Comparison of ENCODE assay signal across 8 cellular contexts in genomic region chr22:35400335-35400680, GRCh38. TPM values are rescaled to one million over a fixed set of nuclear protein-coding genes. Genes with fewer than 3 reads are reported as not detected.
A peak's percentile ranks its signal among the peaks of the same experiment; 100 is the strongest.
DNase-seq lines count a peak whose midpoint lies in the region; ATAC-seq and TF ChIP-seq lines count a peak whose summit lies in the region.

No MANE protein-coding gene starts in this region.

- peak overlapping the region; percentile 99 for H3K4me2 ChIP-seq in parathyroid adenoma (ENCODE audit: low read length)

- H3K27me3 ChIP-seq in esophagus squamous epithelium (no peaks in the 10 kb centered on the region), parathyroid adenoma (ENCODE audit: control insufficient read depth, insufficient read depth, low read length) (no peaks in the 10 kb centered on the region)

- H3K27me3 Mint-ChIP-seq in T-helper 17 cell, result no peaks in the 10 kb centered on the region

- 0% methylated on average over 4 to 25 of the region's 29 CpGs for WGBS in esophagus squamous epithelium, 2 donors

- TF ChIP-seq CTCF in esophagus squamous epithelium (IDR thresholded peaks at IDR 0.05) (no peak), parathyroid adenoma (IDR thresholded peaks at IDR 0.05) (no peak)

- peaks cover 12% of the 10 kb centered on the region for H3K4me1 Mint-ChIP-seq in T-helper 17 cell

- H3K36me3 ChIP-seq in esophagus squamous epithelium (peaks cover 0 to 25% (median 0%) of the 10 kb centered on the region in 3 donors), parathyroid adenoma (ENCODE audit: control insufficient read depth, insufficient read depth, low read length) (no peaks in the 10 kb centered on the region)

- in situ Hi-C loops in KBM-7 (cut with MboI; ENCODE audit: low pct_unique_long_range_greater_than_20kb, low sequenced_read_pairs), result no loop called here

- H3K9me3 ChIP-seq in T-helper 17 cell (ENCODE audit: control insufficient read depth, low read length, poor library complexity, severe bottlenecking) (no peaks in the 10 kb centered on the region), esophagus squamous epithelium (no peaks in the 10 kb centered on the region), parathyroid adenoma (ENCODE audit: control insufficient read depth, low read length) (no peaks in the 10 kb centered on the region)

- H3K9ac ChIP-seq in parathyroid adenoma, result no peak overlapping the region

- peak; percentile 6 for ATAC-seq in HG02610 (IDR thresholded peaks at IDR 0.05; ENCODE audit: unreplicated experiment)
- ATAC-seq in T-helper 17 cell, result peak; percentile 2
- no peak for ATAC-seq in HG02763 (IDR thresholded peaks at IDR 0.05; ENCODE audit: unreplicated experiment)

- H3K27ac ChIP-seq in esophagus squamous epithelium (peak overlapping the region; percentile 71 to 85 (median 78)), parathyroid adenoma (no peak overlapping the region)

- peak; percentile 21 for DNase-seq in Daoy (ENCODE audit: low read depth)
- DNase-seq in T-helper 17 cell, result peak in 2 of 3 donors; percentile 12 to 18
- no peak for DNase-seq in esophagus squamous epithelium (lab: John Stamatoyannopoulos, UW)
- DNase-seq in KBM-7, result no peak
- no peak for DNase-seq in NCI-H2171 treated with DMSO at 0.1 percent for 48 hours (lab: John Stamatoyannopoulos, UW)

- no peak for TF ChIP-seq POLR2A in esophagus squamous epithelium (IDR thresholded peaks at IDR 0.05)

- peak overlapping the region; percentile 67 to 96 (median 92) for H3K4me3 ChIP-seq in esophagus squamous epithelium
- H3K4me3 ChIP-seq in parathyroid adenoma (ENCODE audit: low read depth, low read length), result peak overlapping the region; percentile 95

- no peaks in the 10 kb centered on the region for H3K79me2 ChIP-seq in parathyroid adenoma

- peak overlapping the region; percentile 99 for H3K4me3 Mint-ChIP-seq in T-helper 17 cell

- peaks cover 13 to 38% (median 14%) of the 10 kb centered on the region in 3 donors for H3K4me1 ChIP-seq in esophagus squamous epithelium
- H3K4me1 ChIP-seq in parathyroid adenoma, result no peaks in the 10 kb centered on the region

- peak overlapping the region; percentile 97 for H2AFZ ChIP-seq in parathyroid adenoma

- intact Hi-C loops in esophagus squamous epithelium (cut with DNase I), result no loop called here

- H3K27ac Mint-ChIP-seq in T-helper 17 cell, result peak overlapping the region; percentile 94

- peaks cover 4% of the 10 kb centered on the region for H3K36me3 Mint-ChIP-seq in T-helper 17 cell (ENCODE audit: low read depth)

RNA-seq across cellular contexts. Expression of gene MCM5, which starts 0.4 kb away (rescaled TPM):
- total RNA-seq in Daoy (2014; rRNA removed; shearing (Covaris generic)), result 145 and 179 TPM in 2 replicates
- 10 to 100 TPM; 22.6 to 32.6 TPM for total RNA-seq in T-helper 17 cell
- 10 to 100 TPM; 23.1 to 48.1 (median 34.6) TPM for total RNA-seq in esophagus squamous epithelium

RNA-seq across cellular contexts. Expression of gene HMOX1, which starts 19.4 kb away (rescaled TPM):
- total RNA-seq in Daoy (2014; rRNA removed; shearing (Covaris generic)), result 6.3 and 9.7 TPM in 2 replicates
- 1 to 10 TPM; 1.1 to 3.0 TPM for total RNA-seq in T-helper 17 cell
- 10 to 100 TPM; 13.0 to 39.0 (median 18.3) TPM for total RNA-seq in esophagus squamous epithelium

Comparison
In these comparisons a context has a peak if more than half of its experiments do, and no peak if none do; other contexts are left out.
1. DNase-seq: peak in Daoy (single experiment) and T-helper 17 cell (2 of 3); none in esophagus squamous epithelium (single experiment), KBM-7 (single experiment) and NCI-H2171 treated with DMSO at 0.1 percent for 48 hours (single experiment).